Comparison of ENCODE assay signal across 17 cellular contexts in genomic region chr4:111031180-111031579, GRCh38.
"Had no signal": no experiment of that assay in that cellular context is flagged by ENCODE, and none has a peak within 500 bp of the region (broad histone marks: within the 10 kb centered on the region; RNA-seq: fewer than 3 reads in every experiment).

No MANE protein-coding gene starts in this region.

- H3K4me1 Mint-ChIP-seq: activated CD8-positive, alpha-beta memory T cell treated with anti-CD3 and anti-CD28 coated beads, Interleukin-2, amount 10 ng/mL, durations not matched to agents 7 days and 5 days; central memory CD8-positive, alpha-beta T cell; naive B cell; stimulated activated effector memory CD8-positive, alpha-beta T cell treated with anti-CD3 and anti-CD28 coated beads, Interleukin-12 subunit alpha, Interleukin-12 subunit beta, amount 100 ng/mL, for 72 hours had no signal

- H3K4me3 Mint-ChIP-seq: activated CD4-positive, alpha-beta memory T cell treated with anti-CD3 and anti-CD28 coated beads for 36 hours; activated CD8-positive, alpha-beta memory T cell treated with anti-CD3 and anti-CD28 coated beads, Interleukin-2, amount 10 ng/mL, durations not matched to agents 7 days and 5 days; central memory CD8-positive, alpha-beta T cell; naive B cell; stimulated activated effector memory CD8-positive, alpha-beta T cell treated with anti-CD3 and anti-CD28 coated beads, Interleukin-12 subunit alpha, Interleukin-12 subunit beta, amount 100 ng/mL, for 72 hours had no signal

- ATAC-seq: activated CD8-positive, alpha-beta memory T cell treated with anti-CD3 and anti-CD28 coated beads, Interleukin-2, amount 10 ng/mL, durations not matched to agents 7 days and 5 days; left lobe of liver; pancreas; stimulated activated effector memory CD8-positive, alpha-beta T cell treated with anti-CD3 and anti-CD28 coated beads, Interleukin-12 subunit alpha, Interleukin-12 subunit beta, amount 100 ng/mL, for 72 hours; upper lobe of right lung had no signal

- H3K4me1 ChIP-seq: pancreas, sigmoid colon, upper lobe of right lung had no signal

- DNase-seq: activated CD4-positive, alpha-beta memory T cell treated with anti-CD3 and anti-CD28 coated beads for 36 hours; activated CD4-positive, alpha-beta T cell treated with anti-CD3 and anti-CD28 coated beads for 1 hour; activated CD8-positive, alpha-beta memory T cell treated with anti-CD3 and anti-CD28 coated beads, Interleukin-2, amount 10 ng/mL, durations not matched to agents 7 days and 5 days; activated naive CD4-positive, alpha-beta T cell treated with anti-CD3 and anti-CD28 coated beads, Interleukin-2, amount 50 U/mL, for 16 hours; activated T-cell treated with anti-CD3 and anti-CD28 coated beads, Interleukin-2, amount 50 U/mL, for 1 hour; effector CD4-positive, alpha-beta T cell; naive B cell; pancreas; sigmoid colon; upper lobe of right lung had no signal

- H3K27ac Mint-ChIP-seq: activated CD4-positive, alpha-beta memory T cell treated with anti-CD3 and anti-CD28 coated beads for 36 hours; activated CD8-positive, alpha-beta memory T cell treated with anti-CD3 and anti-CD28 coated beads, Interleukin-2, amount 10 ng/mL, durations not matched to agents 7 days and 5 days; naive B cell; stimulated activated effector memory CD8-positive, alpha-beta T cell treated with anti-CD3 and anti-CD28 coated beads, Interleukin-12 subunit alpha, Interleukin-12 subunit beta, amount 100 ng/mL, for 72 hours had no signal

- H3K4me3 ChIP-seq: coronary artery, pancreas, sigmoid colon, thoracic aorta, upper lobe of right lung had no signal

- H3K27me3 ChIP-seq: pancreas, sigmoid colon, upper lobe of right lung had no signal

- H3K9me3 ChIP-seq: pancreas, sigmoid colon, thoracic aorta, upper lobe of right lung had no signal

- H3K9me3 Mint-ChIP-seq: activated CD4-positive, alpha-beta memory T cell treated with anti-CD3 and anti-CD28 coated beads for 36 hours had no signal

- H3K36me3 ChIP-seq: pancreas, sigmoid colon, thoracic aorta, upper lobe of right lung had no signal

- H3K36me3 Mint-ChIP-seq: activated CD4-positive, alpha-beta memory T cell treated with anti-CD3 and anti-CD28 coated beads for 36 hours; activated CD8-positive, alpha-beta memory T cell treated with anti-CD3 and anti-CD28 coated beads, Interleukin-2, amount 10 ng/mL, durations not matched to agents 7 days and 5 days; naive B cell; stimulated activated effector memory CD8-positive, alpha-beta T cell treated with anti-CD3 and anti-CD28 coated beads, Interleukin-12 subunit alpha, Interleukin-12 subunit beta, amount 100 ng/mL, for 72 hours had no signal

- H3K27me3 Mint-ChIP-seq: activated CD4-positive, alpha-beta memory T cell treated with anti-CD3 and anti-CD28 coated beads for 36 hours; activated CD8-positive, alpha-beta memory T cell treated with anti-CD3 and anti-CD28 coated beads, Interleukin-2, amount 10 ng/mL, durations not matched to agents 7 days and 5 days; central memory CD8-positive, alpha-beta T cell; naive B cell had no signal

- FAIRE-seq: islet of Langerhans, pancreas had no signal

- H3K27ac ChIP-seq: coronary artery, pancreas, sigmoid colon, thoracic aorta, upper lobe of right lung, VCaP had no signal
